8 cellular contexts compared by ENCODE assay signal in genomic region chr7:143836622-143837021, GRCh38.
DNase-seq lines count a peak whose midpoint lies in the region; ATAC-seq, FAIRE-seq and TF ChIP-seq lines count a peak whose summit lies in the region.
"Not testable (repeated sequence)": the region's sequence is repeated elsewhere in the genome, so short reads cannot be mapped to it uniquely, and the experiment has no call there.

No MANE protein-coding gene starts in this region.

- H3K36me3 ChIP-seq in K562 (ENCODE audit: control insufficient read depth, insufficient read depth, low read length): not testable (repeated sequence)

- not testable (repeated sequence) for TF ChIP-seq CTCF in K562 (IDR thresholded peaks at IDR 0.05 in 2 of 3, conservative IDR thresholded peaks at IDR 0.05 in 1 of 3; ENCODE audit: insufficient read depth in 2 of 3, low read depth in 1 of 3, low read length in 3 of 3)

- H3K27me3 ChIP-seq in K562 (ENCODE audit: control insufficient read depth in 2 of 2, insufficient read depth in 2 of 2, low read length in 2 of 2): not testable (repeated sequence)

- ATAC-seq in GM19324 (IDR thresholded peaks at IDR 0.05; ENCODE audit: low FRiP score, unreplicated experiment) (peak; percentile 94), HG03097 (IDR thresholded peaks at IDR 0.05; ENCODE audit: low FRiP score, unreplicated experiment) (peak; percentile 86), K562 (peak; percentile 97), left colon (peak; percentile 93)

- not testable (repeated sequence) for BruUV-seq in K562 (replicated peaks; lab: Mats Ljungman, UMichigan)

- not testable (repeated sequence) for H3K9ac ChIP-seq in K562 (ENCODE audit: insufficient read depth in 1 of 2, low read depth in 2 of 2, low read length in 2 of 2)

- in situ Hi-C loops in K562 (cut with MboI): not testable (repeated sequence)

- H3K79me2 ChIP-seq in K562 (ENCODE audit: control insufficient read depth, insufficient read depth, low read length): not testable (repeated sequence)

- peak overlapping the region; percentile 37 for H3K4me3 ChIP-seq in K562

- H3K4me2 ChIP-seq in K562 (ENCODE audit: insufficient read depth, low read length): not testable (repeated sequence)

- not testable (repeated sequence) for H3K27ac ChIP-seq in K562 (ENCODE audit: extremely low read depth, low read depth, low read length)

- H4K20me1 ChIP-seq in K562 (replicated peaks; ENCODE audit: control insufficient read depth, insufficient read depth, low read length): not testable (repeated sequence)

- H3K9me1 ChIP-seq in K562 (ENCODE audit: control insufficient read depth, insufficient read depth, low read length): not testable (repeated sequence)

- FAIRE-seq in A204.1 (lab: Jason Lieb, UNC) (peak; percentile 99), K562 (lab: Jason Lieb, UNC) (peak; percentile 97)

- not testable (repeated sequence) for TF ChIP-seq RAD21 in K562 (CRISPR knock-in tag; conservative IDR thresholded peaks at IDR 0.05 in 1 of 2, IDR thresholded peaks at IDR 0.05 in 1 of 2)

- WGBS in K562 (ENCODE audit: insufficient coverage, low coverage, missing lambda C conversion rate): 0% methylated on average over 9 of the region's 38 CpGs

- CTCF ChIA-PET in K562 (lab: Yijun Ruan, JAX; ENCODE audit: low intra/inter-chr PET ratio): not testable (repeated sequence)

- H3K9me3 ChIP-seq in K562 (replicated peaks; ENCODE audit: control insufficient read depth, insufficient read depth, low read depth, low read length): not testable (repeated sequence)

- DNase-seq in NCI-H446 treated with DMSO at 0.1 percent for 48 hours (lab: John Stamatoyannopoulos, UW) (peak; percentile 9), left colon (peak; percentile 95 to 99)
- DNase-seq in activated CD4-positive, alpha-beta T cell treated with anti-CD3 and anti-CD28 coated beads for 1 hour: peak; percentile 85
- DNase-seq in K562 (ENCODE audit: extremely low read depth in 1 of 4, low spot score in 3 of 4): not testable (repeated sequence)
- peak; percentile 82 to 84 for DNase-seq in stimulated activated CD4-positive, alpha-beta T cell treated with anti-CD3 and anti-CD28 coated beads, Interleukin-1b, Interleukin-23, amount 100 ng/mL, for 1 hour (ENCODE audit: low read depth in 2 of 2)

- not testable (repeated sequence) for TF ChIP-seq EP300 in K562 (IDR thresholded peaks at IDR 0.05; ENCODE audit: low read length)

- not testable (repeated sequence) for H3K4me1 ChIP-seq in K562 (replicated peaks in 1 of 2; ENCODE audit: control insufficient read depth in 2 of 2, insufficient read depth in 2 of 2, low read length in 2 of 2)

- intact Hi-C loops in K562 (cut with micrococcal nuclease); left colon (cut with DNase I, micrococcal nuclease): not testable (repeated sequence)

- H2AFZ ChIP-seq in K562 (ENCODE audit: low read depth, low read length): not testable (repeated sequence)

- POLR2A ChIA-PET in K562 (lab: Yijun Ruan, JAX): not testable (repeated sequence)

- not testable (repeated sequence) for TF ChIP-seq POLR2A in K562 (conservative IDR thresholded peaks at IDR 0.05)

TF ChIP-seq in K562, 482 proteins besides CTCF, POLR2A, EP300 and RAD21:
- TF ChIP-seq PKNOX1 (IDR thresholded peaks at IDR 0.05) (0 out of 2 replicates have a peak, but pooled peaks have one; percentile 23), CREM (IDR thresholded peaks at IDR 0.05; ENCODE audit: low read depth) (peak; percentile 48; the same call in 1 of the 2 replicates), RBFOX2 (IDR thresholded peaks at IDR 0.05; ENCODE audit: low read depth, low read length) (0 out of 2 replicates have a peak, but pooled peaks have one; percentile 27), MAZ (CRISPR knock-in tag; conservative IDR thresholded peaks at IDR 0.05 in 1 of 2, IDR thresholded peaks at IDR 0.05 in 1 of 2) (peak in 1 of 2 experiments; percentile 29; a peak in 1 of 4 replicates)
